ENCODE assay signal across 8 cellular contexts in the genomic region with DNA sequence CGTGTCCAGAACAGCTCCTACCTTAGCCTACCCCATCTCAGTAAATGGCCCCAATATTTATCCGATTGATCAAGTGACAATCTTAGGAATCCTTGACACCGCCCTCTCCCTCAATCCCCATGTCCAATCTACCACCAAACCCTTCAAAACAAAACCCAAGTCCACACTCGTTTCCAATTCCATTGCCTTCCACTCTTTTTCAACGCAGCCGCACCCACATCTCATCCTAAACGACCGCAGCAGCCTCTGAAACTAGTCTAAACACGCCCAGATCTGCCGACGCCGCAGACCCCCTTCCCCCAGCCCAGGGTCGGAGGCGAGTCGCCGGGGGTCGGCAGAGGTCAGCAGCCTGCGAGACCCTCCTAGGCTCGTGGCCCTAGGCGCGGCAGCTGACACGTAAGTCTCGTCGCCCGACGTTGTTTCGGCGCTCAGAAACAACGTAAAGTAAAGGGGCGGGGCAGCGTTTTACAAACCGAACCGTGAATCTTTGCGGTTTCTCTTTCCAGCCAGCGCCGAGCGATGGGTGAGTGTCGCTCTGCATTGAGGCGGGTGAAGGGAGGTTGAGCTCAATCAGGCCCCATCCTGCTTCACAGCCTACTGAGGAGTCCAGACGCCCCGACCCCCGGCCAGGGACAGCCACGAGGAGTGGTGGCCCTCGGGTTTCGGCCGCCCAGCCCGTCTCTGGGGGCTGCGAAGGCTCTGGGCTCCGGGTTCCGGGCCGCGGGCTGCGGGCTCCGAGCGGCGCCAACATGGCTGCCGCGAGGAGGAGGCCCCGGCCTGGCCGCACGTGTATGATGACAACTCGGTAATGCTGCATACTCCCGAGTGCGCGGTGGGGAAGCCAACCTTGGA. TPM values are rescaled to one million over a fixed set of nuclear protein-coding genes. Genes with fewer than 3 reads are reported as not detected.
DNase-seq lines count a peak whose midpoint lies in the region; ATAC-seq and TF ChIP-seq lines count a peak whose summit lies in the region.

A gene (plus strand): TSS at position 463 of the 852 bp plus-strand sequence. CDS start 57 bp downstream, at position 520.

- H3K4me3 Mint-ChIP-seq in nephron: peak within 1 kb of the TSS; percentile 91 to 93 (median 93)

- peaks cover 25% of the 10 kb centered on the region for H3K4me1 Mint-ChIP-seq in nephron

- peaks cover 28% of the 10 kb centered on the region for H3K36me3 Mint-ChIP-seq in nephron (ENCODE audit: low read depth)

- POLR2A ChIA-PET in RWPE1 (lab: Yijun Ruan, JAX; ENCODE audit: low non-redundant PET): interaction anchor here (0.5 to 1.6 kb wide), 6 partner anchors 15 to 1562 kb away, joined by 3 to 8 read pairs (median 4); a partner anchor contains a TSS

- TF ChIP-seq CTCF in RWPE1 (conservative IDR thresholded peaks at IDR 0.05; ENCODE audit: low read depth) (no peak), fibroblast of the aortic adventitia (IDR thresholded peaks at IDR 0.05; ENCODE audit: insufficient read depth, low read length) (no peak), nephron (IDR thresholded peaks at IDR 0.05; ENCODE audit: unreplicated experiment in 3 of 3) (no peak)

- H3K27ac ChIP-seq in RWPE1: peak within 1 kb of the TSS; percentile 89

- no peaks in the 10 kb centered on the region for H3K27me3 Mint-ChIP-seq in nephron (ENCODE audit: low read depth)

- peak; percentile 72 for ATAC-seq in stimulated activated naive CD8-positive, alpha-beta T cell treated with anti-CD3 and anti-CD28 coated beads, Interleukin-15, Interleukin-2, amounts not matched to agents 100 U/mL and 50 U/mL, for 24 hours

- peak within 1 kb of the TSS; percentile 88 for H3K4me3 ChIP-seq in fibroblast of the aortic adventitia (ENCODE audit: low read depth, low read length)

- CTCF ChIA-PET in RWPE1 (lab: Yijun Ruan, JAX): no interaction called here

- DNase-seq in ELF-1 (ENCODE audit: low read depth, low spot score): peak; percentile 97
- peak; percentile 96 for DNase-seq in H4 (ENCODE audit: low spot score)
- peak; percentile 93 for DNase-seq in LoVo (ENCODE audit: low spot score)
- peak; percentile 78 for DNase-seq in RWPE1 (ENCODE audit: low spot score)
- DNase-seq in activated T-helper 9 cell treated with anti-CD3 and anti-CD28 coated beads, Interleukin-2, amount 50 U/mL, for 16 hours (ENCODE audit: low read depth): peak; percentile 85
- peak; percentile 93 for DNase-seq in fibroblast of the aortic adventitia (ENCODE audit: low read depth)
- DNase-seq in stimulated activated naive CD8-positive, alpha-beta T cell treated with anti-CD3 and anti-CD28 coated beads, Interleukin-15, Interleukin-2, amounts not matched to agents 100 U/mL and 50 U/mL, for 24 hours: peak; percentile 92

- peak within 1 kb of the TSS; percentile 91 to 96 (median 96) for H3K27ac Mint-ChIP-seq in nephron

- H3K9me3 Mint-ChIP-seq in nephron: no peaks in the 10 kb centered on the region

RNA-seq across cellular contexts. Expression of the gene that starts here (rescaled TPM):
- total RNA-seq in H4 (2014; rRNA removed; shearing (Covaris generic)): 4,339 and 5,019 TPM in 2 replicates
- total RNA-seq in fibroblast of the aortic adventitia (ENCODE audit: low replicate concordance): 894 and 2,421 TPM in 2 replicates

Comparison
In these comparisons a context has a peak if more than half of its experiments do, and no peak if none do; other contexts are left out.
1. Peak in every context shown above with its lines: DNase-seq, ATAC-seq, H3K4me3 ChIP-seq and H3K27ac ChIP-seq.